ENCODE assay signal across 8 cellular contexts in the genomic region with DNA sequence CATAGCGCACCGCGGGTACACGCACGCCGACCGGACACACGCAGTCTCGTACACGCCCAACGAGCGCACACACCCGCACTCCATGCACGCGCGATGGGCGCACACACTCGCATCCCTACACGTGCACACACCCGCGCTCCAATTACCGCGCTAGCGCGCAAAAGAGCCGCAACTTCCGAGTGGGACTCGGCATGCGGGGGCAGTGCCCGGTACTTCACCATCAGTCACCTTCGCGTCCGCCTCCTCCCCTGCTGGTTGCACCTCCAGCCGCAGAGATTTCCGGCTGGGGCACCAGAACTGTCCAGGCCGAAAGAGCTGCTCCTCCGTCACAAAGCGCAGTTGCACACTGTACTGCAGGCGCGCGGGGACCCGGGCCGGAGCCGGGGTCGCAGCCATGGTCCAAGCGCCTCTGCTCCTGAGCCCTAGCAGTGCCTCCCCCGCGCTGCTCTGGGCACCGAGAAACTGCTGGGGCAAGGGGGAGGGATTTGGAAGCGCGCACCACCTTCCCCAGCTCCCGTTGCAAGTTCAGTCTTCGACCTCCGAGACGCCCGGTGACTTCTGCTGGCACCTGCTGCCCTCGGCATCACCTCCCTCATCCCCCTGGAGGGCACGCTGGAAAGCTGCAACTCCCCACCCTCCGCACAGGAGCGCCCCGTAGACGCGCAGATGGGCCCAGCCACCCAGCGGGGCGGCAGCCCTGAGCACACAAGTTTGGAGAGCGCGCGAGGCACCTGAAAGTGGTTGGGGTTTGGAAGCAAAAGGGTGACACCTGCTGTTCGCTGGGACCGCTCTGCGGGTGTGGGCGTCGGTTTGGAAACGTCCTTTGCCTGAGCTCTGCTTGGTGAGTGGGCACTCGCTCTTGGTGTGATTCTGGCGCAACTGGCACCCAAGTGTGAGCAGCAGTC.
DNase-seq lines count a peak whose midpoint lies in the region; ATAC-seq lines count a peak whose summit lies in the region.

No MANE protein-coding gene starts in this region.

- H3K36me3 Mint-ChIP-seq in activated CD4-positive, alpha-beta T cell treated with anti-CD3 and anti-CD28 coated beads, Interleukin-2, amount 10 ng/mL, durations not matched to agents 7 days and 5 days (ENCODE audit: low read depth): no peaks in the 10 kb centered on the region

- H3K27me3 Mint-ChIP-seq in activated CD4-positive, alpha-beta T cell treated with anti-CD3 and anti-CD28 coated beads, Interleukin-2, amount 10 ng/mL, durations not matched to agents 7 days and 5 days: peaks cover 43% of the 10 kb centered on the region

- no peak overlapping the region for H3K27ac Mint-ChIP-seq in activated CD4-positive, alpha-beta T cell treated with anti-CD3 and anti-CD28 coated beads, Interleukin-2, amount 10 ng/mL, durations not matched to agents 7 days and 5 days

- POLR2A ChIA-PET in activated CD4-positive, alpha-beta T cell treated with anti-CD3 and anti-CD28 coated beads, Interleukin-2, amount 10 ng/mL, durations not matched to agents 7 days and 5 days (lab: Charles Lee): no interaction called here

- DNase-seq in COLO668 (lab: John Stamatoyannopoulos, UW; ENCODE audit: unreplicated experiment): peak; percentile 70
- peak; percentile 82 for DNase-seq in NCI-H1105 treated with DMSO at 0.1 percent for 48 hours (lab: John Stamatoyannopoulos, UW)
- peak; percentile 45 for DNase-seq in activated CD4-positive, alpha-beta T cell treated with anti-CD3 and anti-CD28 coated beads, Interleukin-2, amount 10 ng/mL, durations not matched to agents 7 days and 5 days
- peak; percentile 17 for DNase-seq in occipital lobe (lab: John Stamatoyannopoulos, UW)
- DNase-seq in activated effector memory CD4-positive, alpha-beta T cell treated with anti-CD3 and anti-CD28 coated beads, Interleukin-2, amount 50 U/mL, for 16 hours: no peak

- H3K9me3 Mint-ChIP-seq in activated CD4-positive, alpha-beta T cell treated with anti-CD3 and anti-CD28 coated beads, Interleukin-2, amount 10 ng/mL, durations not matched to agents 7 days and 5 days: no peaks in the 10 kb centered on the region

- peak overlapping the region; percentile 32 for H3K4me3 Mint-ChIP-seq in activated CD4-positive, alpha-beta T cell treated with anti-CD3 and anti-CD28 coated beads, Interleukin-2, amount 10 ng/mL, durations not matched to agents 7 days and 5 days

- CTCF ChIA-PET in activated CD4-positive, alpha-beta T cell treated with anti-CD3 and anti-CD28 coated beads, Interleukin-2, amount 10 ng/mL, durations not matched to agents 7 days and 5 days (lab: Charles Lee): interaction anchor here (1.2 to 1.7 kb wide), 2 partner anchors 310 to 323 kb away, joined by 3 to 4 read pairs; no protein-coding TSS in a partner anchor

- peaks cover 3% of the 10 kb centered on the region for H3K4me1 Mint-ChIP-seq in activated CD4-positive, alpha-beta T cell treated with anti-CD3 and anti-CD28 coated beads, Interleukin-2, amount 10 ng/mL, durations not matched to agents 7 days and 5 days

- ATAC-seq in GM21381 (IDR thresholded peaks at IDR 0.05; ENCODE audit: unreplicated experiment) (peak; percentile 70), esophagus mucosa (peak; percentile 80), HG02840 (IDR thresholded peaks at IDR 0.05; ENCODE audit: low FRiP score, unreplicated experiment) (no peak)
